ENCODE assay signal across 10 cellular contexts in genomic region chr20:44805991-44806729, GRCh38. TPM values are rescaled to one million over a fixed set of nuclear protein-coding genes. Genes with fewer than 3 reads are reported as not detected.
DNase-seq lines count a peak whose midpoint lies in the region; ATAC-seq and TF ChIP-seq lines count a peak whose summit lies in the region.
"Had no signal": no experiment of that assay in that cellular context is flagged by ENCODE, and none has a peak within 500 bp of the region (broad histone marks: within the 10 kb centered on the region; RNA-seq: fewer than 3 reads in every experiment).

No MANE protein-coding gene starts in this region.

- no peak for ATAC-seq in stimulated activated memory B cell treated with anti-CD40 and anti-IgM and Interleukin-4, amounts not matched to agents 10 μg/mL and 1 μg/mL and 100 μg/mL, for 72 hours
- no peak for ATAC-seq in activated CD8-positive, alpha-beta T cell treated with anti-CD3 and anti-CD28 coated beads, Interleukin-2, amount 10 ng/mL, durations not matched to agents 7 days and 5 days
- no peak for ATAC-seq in natural killer cell treated with Interleukin-12 subunit alpha and Interleukin-12 subunit beta and Interleukin-15 and Interleukin-18, amount 100 ng/mL, for 72 hours
- ATAC-seq: esophagus mucosa had no signal

- H3K4me1 Mint-ChIP-seq in stimulated activated memory B cell treated with anti-CD40 and anti-IgM and Interleukin-4, amounts not matched to agents 10 μg/mL and 1 μg/mL and 100 μg/mL, for 72 hours = peaks cover 12% of the 10 kb centered on the region
- no peaks in the 10 kb centered on the region for H3K4me1 Mint-ChIP-seq in activated CD8-positive, alpha-beta T cell treated with anti-CD3 and anti-CD28 coated beads, Interleukin-2, amount 10 ng/mL, durations not matched to agents 7 days and 5 days (ENCODE audit: low read depth)
- peaks cover 0 to 3% of the 10 kb centered on the region in 2 donors for H3K4me1 Mint-ChIP-seq in natural killer cell treated with Interleukin-12 subunit alpha and Interleukin-12 subunit beta and Interleukin-15 and Interleukin-18, amount 100 ng/mL, for 72 hours (ENCODE audit: low read depth in 2 of 2)

- DNase-seq in Daoy (ENCODE audit: low read depth) (peak; percentile 35), NCI-H2227 (lab: John Stamatoyannopoulos, UW; ENCODE audit: unreplicated experiment) (peak; percentile 93), fibroblast of mammary gland (ENCODE audit: low read depth) (peak; percentile 71), occipital lobe (lab: John Stamatoyannopoulos, UW) (peak; percentile 87)
- DNase-seq in activated CD8-positive, alpha-beta T cell treated with anti-CD3 and anti-CD28 coated beads, Interleukin-2, amount 10 ng/mL, durations not matched to agents 7 days and 5 days = no peak
- DNase-seq in natural killer cell treated with Interleukin-12 subunit alpha and Interleukin-12 subunit beta and Interleukin-15 and Interleukin-18, amount 100 ng/mL, for 72 hours (ENCODE audit: low spot score) = no peak
- no peak for DNase-seq in stimulated activated CD4-positive, alpha-beta T cell treated with anti-CD3 and anti-CD28 coated beads, Interleukin-12 subunit alpha, Interleukin-12 subunit beta, amount 100 ng/mL, for 4 hours
- DNase-seq: NCI-H526 treated with DMSO at 0.1 percent for 48 hours had no signal

- CTCF ChIA-PET in activated CD8-positive, alpha-beta T cell treated with anti-CD3 and anti-CD28 coated beads, Interleukin-2, amount 10 ng/mL, durations not matched to agents 7 days and 5 days (lab: Charles Lee) = no interaction called here

- POLR2A ChIA-PET in activated CD8-positive, alpha-beta T cell treated with anti-CD3 and anti-CD28 coated beads, Interleukin-2, amount 10 ng/mL, durations not matched to agents 7 days and 5 days (lab: Charles Lee) = no interaction called here

- no peak overlapping the region for H3K27ac Mint-ChIP-seq in stimulated activated memory B cell treated with anti-CD40 and anti-IgM and Interleukin-4, amounts not matched to agents 10 μg/mL and 1 μg/mL and 100 μg/mL, for 72 hours
- H3K27ac Mint-ChIP-seq in activated CD8-positive, alpha-beta T cell treated with anti-CD3 and anti-CD28 coated beads, Interleukin-2, amount 10 ng/mL, durations not matched to agents 7 days and 5 days = no peak overlapping the region
- H3K27ac Mint-ChIP-seq in natural killer cell treated with Interleukin-12 subunit alpha and Interleukin-12 subunit beta and Interleukin-15 and Interleukin-18, amount 100 ng/mL, for 72 hours = no peak overlapping the region

- peaks cover 53% of the 10 kb centered on the region for H3K27me3 Mint-ChIP-seq in stimulated activated memory B cell treated with anti-CD40 and anti-IgM and Interleukin-4, amounts not matched to agents 10 μg/mL and 1 μg/mL and 100 μg/mL, for 72 hours
- H3K27me3 Mint-ChIP-seq in activated CD8-positive, alpha-beta T cell treated with anti-CD3 and anti-CD28 coated beads, Interleukin-2, amount 10 ng/mL, durations not matched to agents 7 days and 5 days (ENCODE audit: low read depth) = peaks cover 56% of the 10 kb centered on the region
- peaks cover 45 to 52% of the 10 kb centered on the region in 2 donors for H3K27me3 Mint-ChIP-seq in natural killer cell treated with Interleukin-12 subunit alpha and Interleukin-12 subunit beta and Interleukin-15 and Interleukin-18, amount 100 ng/mL, for 72 hours

- H3K9me3 Mint-ChIP-seq in stimulated activated memory B cell treated with anti-CD40 and anti-IgM and Interleukin-4, amounts not matched to agents 10 μg/mL and 1 μg/mL and 100 μg/mL, for 72 hours = no peaks in the 10 kb centered on the region
- H3K9me3 Mint-ChIP-seq in activated CD8-positive, alpha-beta T cell treated with anti-CD3 and anti-CD28 coated beads, Interleukin-2, amount 10 ng/mL, durations not matched to agents 7 days and 5 days (ENCODE audit: insufficient read depth) = no peaks in the 10 kb centered on the region
- no peaks in the 10 kb centered on the region for H3K9me3 Mint-ChIP-seq in natural killer cell treated with Interleukin-12 subunit alpha and Interleukin-12 subunit beta and Interleukin-15 and Interleukin-18, amount 100 ng/mL, for 72 hours

- no peak overlapping the region for H3K4me3 ChIP-seq in fibroblast of mammary gland (ENCODE audit: control insufficient read depth, low read depth, low read length)

- H3K36me3 Mint-ChIP-seq in stimulated activated memory B cell treated with anti-CD40 and anti-IgM and Interleukin-4, amounts not matched to agents 10 μg/mL and 1 μg/mL and 100 μg/mL, for 72 hours = no peaks in the 10 kb centered on the region
- no peaks in the 10 kb centered on the region for H3K36me3 Mint-ChIP-seq in activated CD8-positive, alpha-beta T cell treated with anti-CD3 and anti-CD28 coated beads, Interleukin-2, amount 10 ng/mL, durations not matched to agents 7 days and 5 days (ENCODE audit: low read depth)
- no peaks in the 10 kb centered on the region for H3K36me3 Mint-ChIP-seq in natural killer cell treated with Interleukin-12 subunit alpha and Interleukin-12 subunit beta and Interleukin-15 and Interleukin-18, amount 100 ng/mL, for 72 hours

- no peak for TF ChIP-seq CTCF in fibroblast of mammary gland (conservative IDR thresholded peaks at IDR 0.05; ENCODE audit: control insufficient read depth, insufficient read depth, low read depth, low read length)

- no peak overlapping the region for H3K4me3 Mint-ChIP-seq in stimulated activated memory B cell treated with anti-CD40 and anti-IgM and Interleukin-4, amounts not matched to agents 10 μg/mL and 1 μg/mL and 100 μg/mL, for 72 hours
- H3K4me3 Mint-ChIP-seq in activated CD8-positive, alpha-beta T cell treated with anti-CD3 and anti-CD28 coated beads, Interleukin-2, amount 10 ng/mL, durations not matched to agents 7 days and 5 days = no peak overlapping the region
- no peak overlapping the region for H3K4me3 Mint-ChIP-seq in natural killer cell treated with Interleukin-12 subunit alpha and Interleukin-12 subunit beta and Interleukin-15 and Interleukin-18, amount 100 ng/mL, for 72 hours

RNA-seq across cellular contexts. Expression of gene RIMS4, which starts 4.2 kb away (rescaled TPM):
- 2.0 and 2.1 TPM in 2 replicates for total RNA-seq in Daoy (2014; rRNA removed; shearing (Covaris generic))
- 77.5 TPM for total RNA-seq in occipital lobe
- not detected for total RNA-seq in activated CD8-positive, alpha-beta T cell treated with anti-CD3 and anti-CD28 coated beads, Interleukin-2, amount 10 ng/mL, durations not matched to agents 7 days and 5 days
- total RNA-seq in natural killer cell treated with Interleukin-12 subunit alpha and Interleukin-12 subunit beta and Interleukin-15 and Interleukin-18, amount 100 ng/mL, for 72 hours = not detected

Comparison
In these comparisons a context has a peak if more than half of its experiments do, and no peak if none do; other contexts are left out.
1. DNase-seq: peak in Daoy (single experiment), NCI-H2227 (single experiment), fibroblast of mammary gland (single experiment) and occipital lobe (single experiment); none in activated CD8-positive, alpha-beta T cell treated with anti-CD3 and anti-CD28 coated beads, Interleukin-2, amount 10 ng/mL, durations not matched to agents 7 days and 5 days (single experiment), natural killer cell treated with Interleukin-12 subunit alpha and Interleukin-12 subunit beta and Interleukin-15 and Interleukin-18, amount 100 ng/mL, for 72 hours (single experiment) and stimulated activated CD4-positive, alpha-beta T cell treated with anti-CD3 and anti-CD28 coated beads, Interleukin-12 subunit alpha, Interleukin-12 subunit beta, amount 100 ng/mL, for 4 hours (single experiment).
2. RNA of gene RIMS4, which starts 4.2 kb away (total RNA-seq): 77.5 TPM in occipital lobe (single experiment); 2.0 to 2.1 TPM in Daoy, not detected in activated CD8-positive, alpha-beta T cell treated with anti-CD3 and anti-CD28 coated beads, Interleukin-2, amount 10 ng/mL, durations not matched to agents 7 days and 5 days and not detected in natural killer cell treated with Interleukin-12 subunit alpha and Interleukin-12 subunit beta and Interleukin-15 and Interleukin-18, amount 100 ng/mL, for 72 hours; every median in the first group is over 10 times any median in the second.